In genomic region chr11:6228520-6228919, GRCh38 we compare ENCODE assay signal across 25 cellular contexts. TPM values are rescaled to one million over a fixed set of nuclear protein-coding genes. Genes with fewer than 3 reads are reported as not detected.
A peak's percentile ranks its signal among the peaks of the same experiment; 100 is the strongest.
DNase-seq lines count a peak whose midpoint lies in the region; ATAC-seq and TF ChIP-seq lines count a peak whose summit lies in the region.
"Had no signal": no experiment of that assay in that cellular context is flagged by ENCODE, and none has a peak within 500 bp of the region (broad histone marks: within the 10 kb centered on the region; RNA-seq: fewer than 3 reads in every experiment).

No MANE protein-coding gene starts in this region.

- WGBS in transverse colon (ENCODE audit: low coverage in 1 of 2), 2 donors, result 43 to 84% methylated on average over 3 of the region's 3 CpGs

- no peak for DNase-seq in colonic mucosa
- DNase-seq in transverse colon, result no peak
- DNase-seq in T-helper 2 cell treated with Interferon-gamma antibody and Interleukin-4, amounts not matched to agents 5 μg/mL and 100 μg/mL, for 36 hours (ENCODE audit: low spot score), result no peak
- no peak for DNase-seq in activated T-cell treated with anti-CD3 and anti-CD28 coated beads, Interleukin-2, amount 50 U/mL, for 1 hour
- DNase-seq in DMS114 treated with DMSO at 0.1 percent for 48 hours (lab: John Stamatoyannopoulos, UW; ENCODE audit: unreplicated experiment), result no peak
- DNase-seq: ACHN; Calu3; CD4-positive, alpha-beta T cell; DMS53; GDM1; GOT3; MV-4-11; NCI-H1105 treated with DMSO at 0.1 percent for 48 hours; NCI-H2029 treated with DMSO at 0.1 percent for 48 hours; NCI-H526; PC-9; RPMI8226; SHP77; SW 1271 had no signal

- TF ChIP-seq CTCF in colonic mucosa (IDR thresholded peaks at IDR 0.05) (no peak), transverse colon (IDR thresholded peaks at IDR 0.05) (no peak)

- H3K27ac ChIP-seq in colonic mucosa, result peak overlapping the region; percentile 47
- H3K27ac ChIP-seq in muscle layer of duodenum (ENCODE audit: low read length), result peak overlapping the region; percentile 70
- peak overlapping the region; percentile 78 to 87 (median 82) for H3K27ac ChIP-seq in transverse colon
- H3K27ac ChIP-seq: BLaER1, PC-9 had no signal

- H3K27me3 ChIP-seq in colonic mucosa (no peaks in the 10 kb centered on the region), muscle layer of duodenum (ENCODE audit: low read depth, low read length) (no peaks in the 10 kb centered on the region), transverse colon (no peaks in the 10 kb centered on the region)
- H3K27me3 ChIP-seq: BLaER1 had no signal

- H3K4me1 ChIP-seq in colonic mucosa, result peaks cover 19% of the 10 kb centered on the region
- H3K4me1 ChIP-seq in muscle layer of duodenum (ENCODE audit: control insufficient read depth in 1 of 2, insufficient read depth in 2 of 2, low read length in 2 of 2), result peaks cover 5 to 21% of the 10 kb centered on the region in 2 donors
- H3K4me1 ChIP-seq in transverse colon, result peaks cover 14 to 75% (median 36%) of the 10 kb centered on the region in 4 donors

- H3K4me1 Mint-ChIP-seq in T-helper 2 cell treated with Interferon-gamma antibody and Interleukin-4, amounts not matched to agents 5 μg/mL and 100 μg/mL, for 36 hours (ENCODE audit: low read depth), result peaks cover 33% of the 10 kb centered on the region

- peak overlapping the region in 1 of 2 donors; percentile 70 for H3K9ac ChIP-seq in colonic mucosa (ENCODE audit: low read depth in 2 of 2, low read length in 2 of 2)
- H3K9ac ChIP-seq: BLaER1 had no signal

- no peaks in the 10 kb centered on the region for H3K9me3 Mint-ChIP-seq in T-helper 2 cell treated with Interferon-gamma antibody and Interleukin-4, amounts not matched to agents 5 μg/mL and 100 μg/mL, for 36 hours
- H3K9me3 Mint-ChIP-seq: CD4-positive, alpha-beta T cell; IgD-negative memory B cell had no signal

- peak overlapping the region; percentile 29 for H3K4me3 ChIP-seq in colonic mucosa
- peak overlapping the region in 1 of 2 donors; percentile 24 for H3K4me3 ChIP-seq in muscle layer of duodenum (ENCODE audit: low read depth in 1 of 2, low read length in 2 of 2)
- H3K4me3 ChIP-seq in transverse colon, result peak overlapping the region in 2 of 4 donors; percentile 19 to 41
- H3K4me3 ChIP-seq: BLaER1, PC-9 had no signal

- peaks cover 10% of the 10 kb centered on the region for H3K36me3 ChIP-seq in colonic mucosa
- H3K36me3 ChIP-seq in muscle layer of duodenum (ENCODE audit: control insufficient read depth in 1 of 2, insufficient read depth in 2 of 2, low read length in 2 of 2), result peaks cover 6 to 10% of the 10 kb centered on the region in 2 donors
- peaks cover 0 to 9% (median 4%) of the 10 kb centered on the region in 4 donors for H3K36me3 ChIP-seq in transverse colon

- no peak for TF ChIP-seq EP300 in transverse colon (IDR thresholded peaks at IDR 0.05; ENCODE audit: low read depth)

- in situ Hi-C loops in transverse colon (cut with MboI; ENCODE audit: low pct_ligation_motif_present in 1 of 4, low pct_unique_long_range_greater_than_20kb in 1 of 4, low sequenced_read_pairs in 3 of 4), result no loop called here

- ATAC-seq in GM19452 (IDR thresholded peaks at IDR 0.05; ENCODE audit: unreplicated experiment), result peak; percentile 57
- ATAC-seq: HCT116 had no signal

- peaks cover 5% of the 10 kb centered on the region for H3K36me3 Mint-ChIP-seq in T-helper 2 cell treated with Interferon-gamma antibody and Interleukin-4, amounts not matched to agents 5 μg/mL and 100 μg/mL, for 36 hours (ENCODE audit: low read depth)

- no peak overlapping the region for H3K27ac Mint-ChIP-seq in T-helper 2 cell treated with Interferon-gamma antibody and Interleukin-4, amounts not matched to agents 5 μg/mL and 100 μg/mL, for 36 hours
- H3K27ac Mint-ChIP-seq: CD4-positive, alpha-beta T cell; IgD-negative memory B cell had no signal

- H3K27me3 Mint-ChIP-seq in T-helper 2 cell treated with Interferon-gamma antibody and Interleukin-4, amounts not matched to agents 5 μg/mL and 100 μg/mL, for 36 hours (ENCODE audit: low read depth), result no peaks in the 10 kb centered on the region
- H3K27me3 Mint-ChIP-seq: CD4-positive, alpha-beta T cell; IgD-negative memory B cell had no signal

- H3K9me3 ChIP-seq in colonic mucosa, result no peaks in the 10 kb centered on the region
- H3K9me3 ChIP-seq in muscle layer of duodenum (ENCODE audit: control insufficient read depth in 1 of 2, low read length in 2 of 2), result no peaks in the 10 kb centered on the region
- no peaks in the 10 kb centered on the region for H3K9me3 ChIP-seq in transverse colon
- H3K9me3 ChIP-seq: BLaER1 had no signal

- no peak overlapping the region for H3K4me3 Mint-ChIP-seq in T-helper 2 cell treated with Interferon-gamma antibody and Interleukin-4, amounts not matched to agents 5 μg/mL and 100 μg/mL, for 36 hours
- H3K4me3 Mint-ChIP-seq: CD4-positive, alpha-beta T cell had no signal

- intact Hi-C loops in colonic mucosa (cut with DNase I) (no loop called here), transverse colon (cut with DNase I; ENCODE audit: low total_unique reads) (no loop called here)

- TF ChIP-seq POLR2A in transverse colon (IDR thresholded peaks at IDR 0.05), result no peak

RNA-seq across cellular contexts. Expression of gene FHIP1B, which starts 5.9 kb away (rescaled TPM):
- 100 to 1,000 TPM in 1 of 2 donors, 10 to 100 TPM in 1; 84.6 to 107 TPM for total RNA-seq in colonic mucosa
- total RNA-seq in transverse colon, result 100 to 1,000 TPM; 190 to 681 (median 228) TPM

RNA-seq across cellular contexts. Expression of gene CNGA4, which starts 10.4 kb away (rescaled TPM):
- under 1 TPM in 1 of 2 donors, not detected in 1; 0.12 TPM for total RNA-seq in colonic mucosa
- under 1 TPM in 1 of 4 donors, not detected in 3; 0.14 TPM for total RNA-seq in transverse colon
- total RNA-seq: Calu3, M059J had no signal

RNA-seq across cellular contexts. Expression of gene C11orf42, which starts 23.2 kb away (rescaled TPM):
- not detected for total RNA-seq in colonic mucosa
- total RNA-seq in transverse colon, result not detected
- total RNA-seq: Calu3; CD4-positive, alpha-beta T cell; M059J; PC-9 had no signal

RNA-seq across cellular contexts. Expression of gene OR52W1, which starts 29.5 kb away (rescaled TPM):
- total RNA-seq in colonic mucosa (not detected), transverse colon (not detected)
- total RNA-seq: Calu3; CD4-positive, alpha-beta T cell; M059J; PC-9 had no signal

RNA-seq across cellular contexts. Expression of gene CCKBR, which starts 31.1 kb away (rescaled TPM):
- total RNA-seq in colonic mucosa, result not detected
- total RNA-seq in transverse colon, result under 1 TPM in 1 of 4 donors, not detected in 3; 0.48 TPM
- total RNA-seq: Calu3; CD4-positive, alpha-beta T cell; M059J; PC-9 had no signal
